Comparison of ENCODE assay signal across 23 cellular contexts in the genomic region with DNA sequence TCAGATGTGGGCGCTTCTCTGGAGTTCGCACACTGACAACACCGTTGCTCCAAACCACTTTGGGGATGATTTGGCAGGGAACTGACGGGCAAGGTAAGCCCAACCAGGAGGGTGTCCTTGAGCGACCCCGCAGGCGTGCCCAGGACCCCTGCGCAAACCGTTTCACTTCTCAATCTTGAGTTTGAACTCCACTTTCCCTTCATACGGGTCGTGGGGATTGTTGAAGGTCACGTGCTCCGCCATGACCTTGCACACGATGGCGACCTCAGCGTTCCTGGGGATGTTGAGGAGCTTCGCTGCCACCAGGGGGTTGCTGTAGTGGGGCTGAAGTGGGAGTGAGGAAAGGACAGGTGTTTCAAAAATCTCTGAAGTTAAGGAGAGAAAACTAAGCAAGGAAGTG. TPM values are rescaled to one million over a fixed set of nuclear protein-coding genes. Genes with fewer than 3 reads are reported as not detected.
DNase-seq lines count a peak whose midpoint lies in the region; ATAC-seq, FAIRE-seq and TF ChIP-seq lines count a peak whose summit lies in the region.
"Had no signal": no experiment of that assay in that cellular context is flagged by ENCODE, and none has a peak within 500 bp of the region (broad histone marks: within the 10 kb centered on the region; RNA-seq: fewer than 3 reads in every experiment).

No MANE protein-coding gene starts in this region.

- no peaks in the 10 kb centered on the region for H3F3A ChIP-seq in GM23338 (replicated peaks; ENCODE audit: low read depth)

- H3K27ac Mint-ChIP-seq in GM23338, result peak overlapping the region; percentile 29
- H3K27ac Mint-ChIP-seq: activated naive CD8-positive, alpha-beta T cell had no signal

- H3K27ac ChIP-seq in GM23338 (ENCODE audit: low read depth) (no peak overlapping the region), kidney (ENCODE audit: low read depth in 2 of 2, low read length in 2 of 2) (no peak overlapping the region), stomach (peak overlapping the region in 1 of 5 donors; percentile 79)
- H3K27ac ChIP-seq: BLaER1 treated with 17β-estradiol and CSF1 and Interleukin-3, amounts not matched to agents 10 nM and 100 nM had no signal

- peak; percentile 46 for ATAC-seq in GM23338
- ATAC-seq in GM21576 (IDR thresholded peaks at IDR 0.05; ENCODE audit: unreplicated experiment), result no peak

- H3K9me3 ChIP-seq in kidney (ENCODE audit: control insufficient read depth in 1 of 2, low read length in 2 of 2) (no peaks in the 10 kb centered on the region), stomach (no peaks in the 10 kb centered on the region)
- H3K9me3 ChIP-seq: BLaER1 treated with 17β-estradiol and CSF1 and Interleukin-3, amounts not matched to agents 10 nM and 100 nM had no signal

- H3K4me3 ChIP-seq in GM23338 (no peak overlapping the region), kidney (ENCODE audit: low read length in 2 of 2) (no peak overlapping the region), stomach (no peak overlapping the region)
- H3K4me3 ChIP-seq: BLaER1 treated with 17β-estradiol and CSF1 and Interleukin-3, amounts not matched to agents 10 nM and 100 nM had no signal

- DNase-seq in NCI-H345 (lab: John Stamatoyannopoulos, UW) (peak; percentile 39), NCI-H345 treated with DMSO at 0.1 percent for 48 hours (lab: John Stamatoyannopoulos, UW; ENCODE audit: unreplicated experiment) (no peak), GM23338 (ENCODE audit: low spot score) (peak; percentile 49), kidney (peak; percentile 48), stomach (peak; percentile 25), DMS53 treated with DMSO at 0.1 percent for 48 hours (lab: John Stamatoyannopoulos, UW; ENCODE audit: unreplicated experiment) (no peak), H4 (ENCODE audit: low spot score) (no peak)
- DNase-seq: activated CD4-positive, alpha-beta T cell treated with anti-CD3 and anti-CD28 coated beads, Interleukin-2, amount 50 U/mL, for 1 hour; DMS 273 treated with DMSO at 0.1 percent for 48 hours; foreskin fibroblast; NCI-H1436; NCI-H446 treated with DMSO at 0.1 percent for 48 hours; NK-92 treated with Interleukin-12 subunit alpha and Interleukin-12 subunit beta, amount 100 ng/mL, for 24 hours; occipital lobe; stimulated activated CD4-positive, alpha-beta T cell treated with anti-CD3 and anti-CD28 coated beads, Interleukin-2, amount 100 ng/mL, for 48 hours had no signal

- H3K36me3 ChIP-seq in GM23338 (ENCODE audit: insufficient read depth) (no peaks in the 10 kb centered on the region), kidney (ENCODE audit: control insufficient read depth in 1 of 2, insufficient read depth in 2 of 2, low read length in 2 of 2) (no peaks in the 10 kb centered on the region), stomach (no peaks in the 10 kb centered on the region)

- FAIRE-seq in kidney (lab: Jason Lieb, UNC), result no peak
- FAIRE-seq: A204.1, HTR-8/SVneo had no signal

- H3K4me3 Mint-ChIP-seq in GM23338, result no peak overlapping the region
- H3K4me3 Mint-ChIP-seq: activated naive CD8-positive, alpha-beta T cell; brain had no signal

- H3K36me3 Mint-ChIP-seq in GM23338 (ENCODE audit: low read depth), result peaks cover 14% of the 10 kb centered on the region; the same call in 2 of the 3 replicates
- H3K36me3 Mint-ChIP-seq: activated naive CD8-positive, alpha-beta T cell; brain had no signal

- no peaks in the 10 kb centered on the region for H3K79me2 ChIP-seq in GM23338 (replicated peaks; ENCODE audit: insufficient read depth)

- H3K9me3 Mint-ChIP-seq in GM23338, result peaks cover 8% of the 10 kb centered on the region; the same call in 2 of the 3 replicates
- H3K9me3 Mint-ChIP-seq: brain had no signal

- no peak overlapping the region for H3K9ac ChIP-seq in kidney (ENCODE audit: low read length in 2 of 2)
- H3K9ac ChIP-seq: BLaER1 treated with 17β-estradiol and CSF1 and Interleukin-3, amounts not matched to agents 10 nM and 100 nM had no signal

- no peaks in the 10 kb centered on the region for H4K20me1 ChIP-seq in GM23338 (replicated peaks; ENCODE audit: insufficient read depth)

- H3K4me1 ChIP-seq in GM23338 (ENCODE audit: insufficient read depth) (no peaks in the 10 kb centered on the region), kidney (ENCODE audit: control insufficient read depth in 1 of 2, insufficient read depth in 1 of 2, low read depth in 1 of 2, low read length in 2 of 2) (peaks cover 7 to 10% of the 10 kb centered on the region in 2 donors), stomach (peaks cover 13 to 32% (median 18%) of the 10 kb centered on the region in 4 donors)

- TF ChIP-seq CTCF in GM23338 (conservative IDR thresholded peaks at IDR 0.05; ENCODE audit: low read depth in 2 of 2) (peak; percentile 43 to 45), kidney (IDR thresholded peaks at IDR 0.05; ENCODE audit: borderline replicate concordance, extremely low read depth, insufficient read depth) (no peak), stomach (IDR thresholded peaks at IDR 0.05) (no peak)

- H2AFZ ChIP-seq in GM23338, result no peak overlapping the region

- no peaks in the 10 kb centered on the region for H3K27me3 ChIP-seq in GM23338 (ENCODE audit: insufficient read depth)
- no peaks in the 10 kb centered on the region for H3K27me3 ChIP-seq in stomach

- intact Hi-C loops in kidney (cut with DNase I) (no loop called here), stomach (cut with DNase I; ENCODE audit: low total_unique reads) (no loop called here)

- no peaks in the 10 kb centered on the region for H3K9me2 ChIP-seq in GM23338 (ENCODE audit: insufficient read depth)

- no peak for TF ChIP-seq EP300 in stomach (IDR thresholded peaks at IDR 0.05)

- H3K27me3 Mint-ChIP-seq in GM23338 (ENCODE audit: insufficient read depth, low read depth, poor library complexity), result peaks cover 13% of the 10 kb centered on the region
- H3K27me3 Mint-ChIP-seq: activated naive CD8-positive, alpha-beta T cell; brain had no signal

- H3K4me2 ChIP-seq in GM23338, result no peak overlapping the region
- H3K4me2 ChIP-seq: BLaER1 treated with 17β-estradiol and CSF1 and Interleukin-3, amounts not matched to agents 10 nM and 100 nM had no signal

- 80 to 89% (median 85%) methylated on average over 17 of the region's 17 CpGs for WGBS in stomach, 5 donors

- peaks cover 16% of the 10 kb centered on the region for H3K4me1 Mint-ChIP-seq in GM23338

- no peak for TF ChIP-seq POLR2A in stomach (IDR thresholded peaks at IDR 0.05)

TF ChIP-seq in GM23338, 12 proteins besides CTCF, POLR2A, EP300 and RAD21 (continues in another document):
- TF ChIP-seq JUNB (IDR thresholded peaks at IDR 0.05; ENCODE audit: unreplicated experiment), result no peak
- no peak for TF ChIP-seq ZNF114 (CRISPR knock-in tag; IDR thresholded peaks at IDR 0.05)
- no peak for TF ChIP-seq ZNF331 (CRISPR knock-in tag; IDR thresholded peaks at IDR 0.05; ENCODE audit: low read depth)
- TF ChIP-seq EZH2phosphoT487 (IDR thresholded peaks at IDR 0.05; ENCODE audit: unreplicated experiment), result no peak
- TF ChIP-seq STAT1 (IDR thresholded peaks at IDR 0.05; ENCODE audit: unreplicated experiment), result no peak

RNA-seq across cellular contexts. Expression of a gene that starts 8.8 kb away (rescaled TPM):
- not detected in 2 replicates for total RNA-seq in GM23338 (2014; rRNA removed; shearing (Covaris generic))
- polyA plus RNA-seq in GM23338 (2016; fragmentation: Nextera tagmentation; extraction: Ambion mirVana) (not detected in 2 replicates), kidney (ENCODE audit: insufficient read depth, low read depth, low replicate concordance) (0.45 TPM), stomach (100 to 1,000 TPM; 143 to 490 (median 170) TPM)
- total RNA-seq in kidney (0.16 TPM), stomach (100 to 1,000 TPM in 4 of 5 donors, under 1 TPM in 1; 0.87 to 585 (median 347) TPM)
- total RNA-seq in H4 (2014; rRNA removed; shearing (Covaris generic)), result not detected in 2 replicates
- total RNA-seq: LHCN-M2, occipital lobe, skeletal muscle tissue had no signal

RNA-seq across cellular contexts. Expression of a gene that starts 17.8 kb away (rescaled TPM):
- total RNA-seq in GM23338 (2014; rRNA removed; shearing (Covaris generic)), result 0.27 TPM in 1 of 2 replicates, not detected in the other
- polyA plus RNA-seq in GM23338 (2016; fragmentation: Nextera tagmentation; extraction: Ambion mirVana) (not detected in 2 replicates), kidney (ENCODE audit: insufficient read depth, low read depth, low replicate concordance) (not detected), stomach (not detected)
- total RNA-seq in kidney (not detected), stomach (not detected)
- not detected in 2 replicates for total RNA-seq in H4 (2014; rRNA removed; shearing (Covaris generic))
- total RNA-seq: LHCN-M2, occipital lobe, skeletal muscle tissue had no signal

Comparison
In these comparisons a context has a peak if more than half of its experiments do, and no peak if none do; other contexts are left out.
1. DNase-seq: peak in NCI-H345 (single experiment), GM23338 (single experiment), kidney (single experiment) and stomach (single experiment); none in NCI-H345 treated with DMSO at 0.1 percent for 48 hours (single experiment), DMS53 treated with DMSO at 0.1 percent for 48 hours (single experiment) and H4 (single experiment).
2. CTCF ChIP-seq: peak in GM23338 (2 of 2); none in kidney (single experiment) and stomach (0 of 7).